Comparison of ENCODE assay signal across 7 cellular contexts in genomic region chr4:16026155-16026761, GRCh38. TPM values are rescaled to one million over a fixed set of nuclear protein-coding genes. Genes with fewer than 3 reads are reported as not detected.
A peak's percentile ranks its signal among the peaks of the same experiment; 100 is the strongest.
DNase-seq lines count a peak whose midpoint lies in the region; ATAC-seq and TF ChIP-seq lines count a peak whose summit lies in the region.

No MANE protein-coding gene starts in this region.

- no peaks in the 10 kb centered on the region for H3K27me3 Mint-ChIP-seq in GM23338 (ENCODE audit: insufficient read depth, low read depth, poor library complexity)
- peaks cover 10% of the 10 kb centered on the region for H3K27me3 Mint-ChIP-seq in T-helper 2 cell treated with Interferon-gamma antibody and Interleukin-4, amounts not matched to agents 5 μg/mL and 100 μg/mL, for 36 hours (ENCODE audit: low read depth)

- H3F3A ChIP-seq in GM23338 (replicated peaks; ENCODE audit: low read depth): no peaks in the 10 kb centered on the region

- H3K79me2 ChIP-seq in GM23338 (replicated peaks; ENCODE audit: insufficient read depth): no peaks in the 10 kb centered on the region

- H3K4me3 Mint-ChIP-seq in GM23338: no peak overlapping the region
- no peak overlapping the region for H3K4me3 Mint-ChIP-seq in T-helper 2 cell treated with Interferon-gamma antibody and Interleukin-4, amounts not matched to agents 5 μg/mL and 100 μg/mL, for 36 hours

- H2AFZ ChIP-seq in GM23338: no peak overlapping the region

- H3K4me3 ChIP-seq in GM23338 (no peak overlapping the region), lower lobe of right lung (no peak overlapping the region)

- intact Hi-C loops in lower lobe of right lung (cut with DNase I): loop anchor here (5.0 kb wide), 1 partner anchor 236 kb away; no protein-coding TSS in a partner anchor

- no peaks in the 10 kb centered on the region for H3K9me3 Mint-ChIP-seq in GM23338
- H3K9me3 Mint-ChIP-seq in T-helper 2 cell treated with Interferon-gamma antibody and Interleukin-4, amounts not matched to agents 5 μg/mL and 100 μg/mL, for 36 hours: no peaks in the 10 kb centered on the region

- no peaks in the 10 kb centered on the region; the same call in 1 of the 2 replicates for H4K20me1 ChIP-seq in GM23338 (replicated peaks; ENCODE audit: insufficient read depth)

- no peak; the same call in 2 of the 3 replicates for ATAC-seq in GM23338
- ATAC-seq in lower lobe of right lung: peak in 1 of 2 donors; percentile 59
- no peak for ATAC-seq in HG02623 (IDR thresholded peaks at IDR 0.05; ENCODE audit: unreplicated experiment)

- H3K4me1 Mint-ChIP-seq in GM23338: peaks cover 17% of the 10 kb centered on the region
- peaks cover 2% of the 10 kb centered on the region for H3K4me1 Mint-ChIP-seq in T-helper 2 cell treated with Interferon-gamma antibody and Interleukin-4, amounts not matched to agents 5 μg/mL and 100 μg/mL, for 36 hours (ENCODE audit: low read depth)

- DNase-seq in DMS53 treated with DMSO at 0.1 percent for 48 hours (lab: John Stamatoyannopoulos, UW; ENCODE audit: unreplicated experiment) (peak; percentile 50), GM23338 (ENCODE audit: low spot score) (peak; percentile 86), NCI-H748 treated with DMSO at 0.1 percent for 48 hours (lab: John Stamatoyannopoulos, UW) (peak; percentile 10), cerebellum (ENCODE audit: low spot score) (peak; percentile 54), lower lobe of right lung (no peak)
- DNase-seq in T-helper 2 cell treated with Interferon-gamma antibody and Interleukin-4, amounts not matched to agents 5 μg/mL and 100 μg/mL, for 36 hours (ENCODE audit: low spot score): no peak

- H3K9me2 ChIP-seq in GM23338 (ENCODE audit: insufficient read depth): no peaks in the 10 kb centered on the region

- H3K36me3 ChIP-seq in GM23338 (ENCODE audit: insufficient read depth) (peaks cover 8% of the 10 kb centered on the region), lower lobe of right lung (no peaks in the 10 kb centered on the region)

- no peak overlapping the region for H3K27ac Mint-ChIP-seq in GM23338
- H3K27ac Mint-ChIP-seq in T-helper 2 cell treated with Interferon-gamma antibody and Interleukin-4, amounts not matched to agents 5 μg/mL and 100 μg/mL, for 36 hours: no peak overlapping the region

- H3K9me3 ChIP-seq in lower lobe of right lung: no peaks in the 10 kb centered on the region

- TF ChIP-seq CTCF in GM23338 (conservative IDR thresholded peaks at IDR 0.05; ENCODE audit: low read depth in 2 of 2) (peak; percentile 80 to 99), lower lobe of right lung (IDR thresholded peaks at IDR 0.05) (peak; percentile 87)

- H3K27me3 ChIP-seq in GM23338 (ENCODE audit: insufficient read depth) (no peaks in the 10 kb centered on the region), lower lobe of right lung (ENCODE audit: low read depth) (no peaks in the 10 kb centered on the region)

- H3K27ac ChIP-seq in GM23338 (ENCODE audit: low read depth) (no peak overlapping the region), lower lobe of right lung (no peak overlapping the region)

- peaks cover 40% of the 10 kb centered on the region for H3K36me3 Mint-ChIP-seq in GM23338 (ENCODE audit: low read depth)
- no peaks in the 10 kb centered on the region for H3K36me3 Mint-ChIP-seq in T-helper 2 cell treated with Interferon-gamma antibody and Interleukin-4, amounts not matched to agents 5 μg/mL and 100 μg/mL, for 36 hours (ENCODE audit: low read depth)

- H3K4me2 ChIP-seq in GM23338: no peak overlapping the region

- H3K4me1 ChIP-seq in GM23338 (ENCODE audit: insufficient read depth): peaks cover 24% of the 10 kb centered on the region
- H3K4me1 ChIP-seq in lower lobe of right lung: peaks cover 6% of the 10 kb centered on the region

TF ChIP-seq in GM23338, 12 proteins besides CTCF, POLR2A, EP300 and RAD21 (continues in another document):
- TF ChIP-seq, protein P1, sequence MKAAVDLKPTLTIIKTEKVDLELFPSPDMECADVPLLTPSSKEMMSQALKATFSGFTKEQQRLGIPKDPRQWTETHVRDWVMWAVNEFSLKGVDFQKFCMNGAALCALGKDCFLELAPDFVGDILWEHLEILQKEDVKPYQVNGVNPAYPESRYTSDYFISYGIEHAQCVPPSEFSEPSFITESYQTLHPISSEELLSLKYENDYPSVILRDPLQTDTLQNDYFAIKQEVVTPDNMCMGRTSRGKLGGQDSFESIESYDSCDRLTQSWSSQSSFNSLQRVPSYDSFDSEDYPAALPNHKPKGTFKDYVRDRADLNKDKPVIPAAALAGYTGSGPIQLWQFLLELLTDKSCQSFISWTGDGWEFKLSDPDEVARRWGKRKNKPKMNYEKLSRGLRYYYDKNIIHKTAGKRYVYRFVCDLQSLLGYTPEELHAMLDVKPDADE (IDR thresholded peaks at IDR 0.05): no peak
- TF ChIP-seq, protein P2, sequence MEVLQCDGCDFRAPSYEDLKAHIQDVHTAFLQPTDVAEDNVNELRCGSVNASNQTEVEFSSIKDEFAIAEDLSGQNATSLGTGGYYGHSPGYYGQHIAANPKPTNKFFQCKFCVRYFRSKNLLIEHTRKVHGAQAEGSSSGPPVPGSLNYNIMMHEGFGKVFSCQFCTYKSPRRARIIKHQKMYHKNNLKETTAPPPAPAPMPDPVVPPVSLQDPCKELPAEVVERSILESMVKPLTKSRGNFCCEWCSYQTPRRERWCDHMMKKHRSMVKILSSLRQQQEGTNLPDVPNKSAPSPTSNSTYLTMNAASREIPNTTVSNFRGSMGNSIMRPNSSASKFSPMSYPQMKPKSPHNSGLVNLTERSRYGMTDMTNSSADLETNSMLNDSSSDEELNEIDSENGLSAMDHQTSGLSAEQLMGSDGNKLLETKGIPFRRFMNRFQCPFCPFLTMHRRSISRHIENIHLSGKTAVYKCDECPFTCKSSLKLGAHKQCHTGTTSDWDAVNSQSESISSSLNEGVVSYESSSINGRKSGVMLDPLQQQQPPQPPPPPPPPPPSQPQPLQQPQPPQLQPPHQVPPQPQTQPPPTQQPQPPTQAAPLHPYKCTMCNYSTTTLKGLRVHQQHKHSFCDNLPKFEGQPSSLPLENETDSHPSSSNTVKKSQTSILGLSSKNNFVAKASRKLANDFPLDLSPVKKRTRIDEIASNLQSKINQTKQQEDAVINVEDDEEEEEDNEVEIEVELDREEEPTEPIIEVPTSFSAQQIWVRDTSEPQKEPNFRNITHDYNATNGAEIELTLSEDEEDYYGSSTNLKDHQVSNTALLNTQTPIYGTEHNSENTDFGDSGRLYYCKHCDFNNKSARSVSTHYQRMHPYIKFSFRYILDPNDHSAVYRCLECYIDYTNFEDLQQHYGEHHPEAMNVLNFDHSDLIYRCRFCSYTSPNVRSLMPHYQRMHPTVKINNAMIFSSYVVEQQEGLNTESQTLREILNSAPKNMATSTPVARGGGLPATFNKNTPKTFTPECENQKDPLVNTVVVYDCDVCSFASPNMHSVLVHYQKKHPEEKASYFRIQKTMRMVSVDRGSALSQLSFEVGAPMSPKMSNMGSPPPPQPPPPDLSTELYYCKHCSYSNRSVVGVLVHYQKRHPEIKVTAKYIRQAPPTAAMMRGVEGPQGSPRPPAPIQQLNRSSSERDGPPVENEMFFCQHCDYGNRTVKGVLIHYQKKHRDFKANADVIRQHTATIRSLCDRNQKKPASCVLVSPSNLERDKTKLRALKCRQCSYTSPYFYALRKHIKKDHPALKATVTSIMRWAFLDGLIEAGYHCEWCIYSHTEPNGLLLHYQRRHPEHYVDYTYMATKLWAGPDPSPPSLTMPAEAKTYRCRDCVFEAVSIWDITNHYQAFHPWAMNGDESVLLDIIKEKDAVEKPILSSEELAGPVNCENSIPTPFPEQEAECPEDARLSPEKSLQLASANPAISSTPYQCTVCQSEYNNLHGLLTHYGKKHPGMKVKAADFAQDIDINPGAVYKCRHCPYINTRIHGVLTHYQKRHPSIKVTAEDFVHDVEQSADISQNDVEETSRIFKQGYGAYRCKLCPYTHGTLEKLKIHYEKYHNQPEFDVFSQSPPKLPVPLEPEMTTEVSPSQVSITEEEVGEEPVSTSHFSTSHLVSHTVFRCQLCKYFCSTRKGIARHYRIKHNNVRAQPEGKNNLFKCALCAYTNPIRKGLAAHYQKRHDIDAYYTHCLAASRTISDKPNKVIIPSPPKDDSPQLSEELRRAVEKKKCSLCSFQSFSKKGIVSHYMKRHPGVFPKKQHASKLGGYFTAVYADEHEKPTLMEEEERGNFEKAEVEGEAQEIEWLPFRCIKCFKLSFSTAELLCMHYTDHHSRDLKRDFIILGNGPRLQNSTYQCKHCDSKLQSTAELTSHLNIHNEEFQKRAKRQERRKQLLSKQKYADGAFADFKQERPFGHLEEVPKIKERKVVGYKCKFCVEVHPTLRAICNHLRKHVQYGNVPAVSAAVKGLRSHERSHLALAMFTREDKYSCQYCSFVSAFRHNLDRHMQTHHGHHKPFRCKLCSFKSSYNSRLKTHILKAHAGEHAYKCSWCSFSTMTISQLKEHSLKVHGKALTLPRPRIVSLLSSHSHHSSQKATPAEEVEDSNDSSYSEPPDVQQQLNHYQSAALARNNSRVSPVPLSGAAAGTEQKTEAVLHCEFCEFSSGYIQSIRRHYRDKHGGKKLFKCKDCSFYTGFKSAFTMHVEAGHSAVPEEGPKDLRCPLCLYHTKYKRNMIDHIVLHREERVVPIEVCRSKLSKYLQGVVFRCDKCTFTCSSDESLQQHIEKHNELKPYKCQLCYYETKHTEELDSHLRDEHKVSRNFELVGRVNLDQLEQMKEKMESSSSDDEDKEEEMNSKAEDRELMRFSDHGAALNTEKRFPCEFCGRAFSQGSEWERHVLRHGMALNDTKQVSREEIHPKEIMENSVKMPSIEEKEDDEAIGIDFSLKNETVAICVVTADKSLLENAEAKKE (CRISPR knock-in tag; IDR thresholded peaks at IDR 0.05): no peak
- no peak for TF ChIP-seq NANOG (IDR thresholded peaks at IDR 0.05; ENCODE audit: borderline replicate concordance)
- TF ChIP-seq EZH2 (IDR thresholded peaks at IDR 0.05; ENCODE audit: low read depth, unreplicated experiment): no peak
- no peak for TF ChIP-seq EZH2phosphoT487 (IDR thresholded peaks at IDR 0.05; ENCODE audit: unreplicated experiment)
- TF ChIP-seq ZNF331 (CRISPR knock-in tag; IDR thresholded peaks at IDR 0.05; ENCODE audit: low read depth): no peak

RNA-seq across cellular contexts. Expression of gene PROM1, which starts 57.6 kb away (rescaled TPM):
- 66.6 and 70.3 TPM in 2 replicates for total RNA-seq in GM23338 (2014; rRNA removed; shearing (Covaris generic))
- 30.6 and 36.6 TPM in 2 replicates for polyA plus RNA-seq in GM23338 (2016; fragmentation: Nextera tagmentation; extraction: Ambion mirVana)
- total RNA-seq in cerebellum: 21.6 TPM
- 10.1 TPM for total RNA-seq in lower lobe of right lung

Comparison
In these comparisons a context has a peak if more than half of its experiments do, and no peak if none do; other contexts are left out.
1. DNase-seq: peak in DMS53 treated with DMSO at 0.1 percent for 48 hours (single experiment), GM23338 (single experiment), NCI-H748 treated with DMSO at 0.1 percent for 48 hours (single experiment) and cerebellum (single experiment); none in lower lobe of right lung (single experiment) and T-helper 2 cell treated with Interferon-gamma antibody and Interleukin-4, amounts not matched to agents 5 μg/mL and 100 μg/mL, for 36 hours (single experiment).